In genomic region chr20:36035720-36036119, GRCh38 we compare ENCODE assay signal across 20 cellular contexts.
DNase-seq lines count a peak whose midpoint lies in the region; ATAC-seq and TF ChIP-seq lines count a peak whose summit lies in the region.
"Had no signal": no experiment of that assay in that cellular context is flagged by ENCODE, and none has a peak within 500 bp of the region (broad histone marks: within the 10 kb centered on the region; RNA-seq: fewer than 3 reads in every experiment).

No MANE protein-coding gene starts in this region.

- no peaks in the 10 kb centered on the region for H3K9me3 ChIP-seq in upper lobe of left lung
- H3K9me3 ChIP-seq: BE2C, right atrium auricular region, tibial nerve had no signal

- WGBS in upper lobe of left lung, 2 donors, result 37 to 57% methylated on average over 1 to 2 of the region's 2 CpGs

- H3K4me1 ChIP-seq in foreskin keratinocyte, result peaks cover 4% of the 10 kb centered on the region
- peaks cover 0 to under 1% (median 0%) of the 10 kb centered on the region in 4 donors for H3K4me1 ChIP-seq in upper lobe of left lung
- H3K4me1 ChIP-seq: BE2C, tibial nerve had no signal

- TF ChIP-seq CTCF in Calu3 (IDR thresholded peaks at IDR 0.05; ENCODE audit: unreplicated experiment), result no peak
- no peak for TF ChIP-seq CTCF in foreskin keratinocyte (conservative IDR thresholded peaks at IDR 0.05)
- TF ChIP-seq CTCF in upper lobe of left lung (IDR thresholded peaks at IDR 0.05), result no peak

- no TSS peak for BruUV-seq in Calu3 (replicated peaks; lab: Mats Ljungman, UMichigan)

- peak; percentile 26 for DNase-seq in Calu3
- DNase-seq in Jurkat, Clone E6-1 (ENCODE audit: low read depth, low spot score), result peak; percentile 60
- peak; percentile 81 for DNase-seq in RPMI7951 (ENCODE audit: low read depth)
- DNase-seq in foreskin keratinocyte, result peak; percentile 85 to 92
- DNase-seq in Right ventricle myocardium inferior (ENCODE audit: missing footprints), result no peak
- no peak for DNase-seq in upper lobe of left lung
- DNase-seq in superior temporal gyrus (ENCODE audit: extremely low spot score), result no peak
- DNase-seq: activated naive CD8-positive, alpha-beta T cell treated with anti-CD3 and anti-CD28 coated beads, Interleukin-2, amount 50 U/mL, for 24 hours; BE2C; hippocampal formation; NCI-H2029 treated with DMSO at 0.1 percent for 48 hours; NCI-H82; stimulated activated CD4-positive, alpha-beta T cell treated with anti-CD3 and anti-CD28 coated beads, Interleukin-1b, Interleukin-23, amount 100 ng/mL, for 48 hours; stimulated activated CD8-positive, alpha-beta memory T cell treated with anti-CD3 and anti-CD28 coated beads, Interleukin-4, amount 100 ng/mL, for 48 hours had no signal

- peak; percentile 95 for ATAC-seq in foreskin keratinocyte
- ATAC-seq in Right ventricle myocardium inferior, result no peak
- no peak for ATAC-seq in upper lobe of left lung (ENCODE audit: low FRiP score in 2 of 2)
- no peak for ATAC-seq in HG03521 (IDR thresholded peaks at IDR 0.05; ENCODE audit: unreplicated experiment)
- ATAC-seq: activated CD4-positive, CD25-positive, alpha-beta regulatory T cell treated with anti-CD3 and anti-CD28 coated beads, Interleukin-2, amount 50 U/mL, for 24 hours; activated naive CD8-positive, alpha-beta T cell treated with anti-CD3 and anti-CD28 coated beads, Interleukin-2, amount 50 U/mL, for 24 hours had no signal

- no peaks in the 10 kb centered on the region for H3K9me3 Mint-ChIP-seq in Calu3 (ENCODE audit: low read depth, unreplicated experiment)
- H3K9me3 Mint-ChIP-seq: activated naive CD8-positive, alpha-beta T cell treated with anti-CD3 and anti-CD28 coated beads, Interleukin-2, amount 50 U/mL, for 24 hours; nephron had no signal

- no peaks in the 10 kb centered on the region for H3K36me3 Mint-ChIP-seq in Calu3 (ENCODE audit: insufficient read depth, unreplicated experiment)

- no peak for TF ChIP-seq POLR2A in upper lobe of left lung (IDR thresholded peaks at IDR 0.05)

- H3K36me3 ChIP-seq in upper lobe of left lung, result no peaks in the 10 kb centered on the region
- H3K36me3 ChIP-seq: BE2C, right atrium auricular region, tibial nerve had no signal

- H3K4me1 Mint-ChIP-seq in Calu3 (ENCODE audit: low read depth, unreplicated experiment), result peaks cover 15% of the 10 kb centered on the region
- H3K4me1 Mint-ChIP-seq: activated naive CD8-positive, alpha-beta T cell treated with anti-CD3 and anti-CD28 coated beads, Interleukin-2, amount 50 U/mL, for 24 hours had no signal

- intact Hi-C loops in Calu3 (cut with micrococcal nuclease; ENCODE audit: unreplicated experiment), result loop anchor here (5.0 kb wide), 2 partner anchors 38 to 102 kb away; no protein-coding TSS in a partner anchor
- intact Hi-C loops in Right ventricle myocardium inferior (cut with DNase I), result no loop called here

- H3K27ac ChIP-seq in foreskin keratinocyte, result peak overlapping the region; percentile 31
- no peak overlapping the region for H3K27ac ChIP-seq in upper lobe of left lung
- H3K27ac ChIP-seq: KMS-11, right atrium auricular region, tibial nerve had no signal

- H3K27me3 Mint-ChIP-seq in Calu3 (ENCODE audit: unreplicated experiment), result no peaks in the 10 kb centered on the region

- TF ChIP-seq EP300 in upper lobe of left lung (IDR thresholded peaks at IDR 0.05), result no peak

- H3K27me3 ChIP-seq in foreskin keratinocyte (no peaks in the 10 kb centered on the region), upper lobe of left lung (no peaks in the 10 kb centered on the region)
- H3K27me3 ChIP-seq: BE2C, right atrium auricular region, tibial nerve had no signal

- H3K4me3 ChIP-seq in Jurkat, Clone E6-1 (ENCODE audit: low read length), result no peak overlapping the region
- no peak overlapping the region for H3K4me3 ChIP-seq in upper lobe of left lung
- H3K4me3 ChIP-seq: right atrium auricular region, tibial nerve had no signal

- CTCF ChIA-PET in Calu3 (lab: Charles Lee), result interaction anchor here (1.2 kb wide), 1 partner anchor 103 kb away, joined by 3 read pairs; no protein-coding TSS in a partner anchor

- H3K27ac Mint-ChIP-seq in Calu3 (ENCODE audit: unreplicated experiment), result no peak overlapping the region
- H3K27ac Mint-ChIP-seq: activated naive CD8-positive, alpha-beta T cell treated with anti-CD3 and anti-CD28 coated beads, Interleukin-2, amount 50 U/mL, for 24 hours; nephron had no signal

- no peak overlapping the region for H3K4me3 Mint-ChIP-seq in Calu3 (ENCODE audit: low read depth, unreplicated experiment)
- H3K4me3 Mint-ChIP-seq: activated naive CD8-positive, alpha-beta T cell treated with anti-CD3 and anti-CD28 coated beads, Interleukin-2, amount 50 U/mL, for 24 hours; nephron had no signal

Comparison
In these comparisons a context has a peak if more than half of its experiments do, and no peak if none do; other contexts are left out.
1. DNase-seq: peak in Calu3 (single experiment), Jurkat, Clone E6-1 (single experiment), RPMI7951 (single experiment) and foreskin keratinocyte (2 of 2); none in Right ventricle myocardium inferior (single experiment), upper lobe of left lung (0 of 2) and superior temporal gyrus (single experiment).